10 cellular contexts compared by ENCODE assay signal in the genomic region with DNA sequence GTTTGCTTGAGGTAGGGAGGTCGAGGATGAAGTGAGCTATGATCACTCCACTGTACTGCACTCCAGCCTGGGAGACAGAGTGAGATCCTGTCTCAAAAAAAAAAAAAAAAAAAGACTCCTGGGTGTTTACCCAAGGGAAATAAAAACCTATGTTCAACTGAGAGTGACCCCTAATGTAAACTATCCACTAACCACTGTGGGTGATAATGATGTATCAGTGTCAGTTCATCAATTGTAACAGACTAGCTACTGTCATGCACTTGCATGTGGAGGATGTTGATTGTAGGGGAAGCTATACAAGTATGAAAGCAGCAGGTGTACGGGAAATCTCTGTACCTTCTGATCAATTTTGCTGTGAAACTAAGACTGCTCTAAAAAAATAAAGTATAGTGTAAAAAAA.
A peak's percentile ranks its signal among the peaks of the same experiment; 100 is the strongest.
DNase-seq lines count a peak whose midpoint lies in the region; ATAC-seq lines count a peak whose summit lies in the region.
"Had no signal": no experiment of that assay in that cellular context is flagged by ENCODE, and none has a peak within 500 bp of the region (broad histone marks: within the 10 kb centered on the region; RNA-seq: fewer than 3 reads in every experiment).

No MANE protein-coding gene starts in this region.

- DNase-seq in NCI-H748 (lab: John Stamatoyannopoulos, UW; ENCODE audit: unreplicated experiment), result peak; percentile 1
- no peak for DNase-seq in NCI-H748 treated with DMSO at 0.1 percent for 48 hours (lab: John Stamatoyannopoulos, UW)
- peak; percentile 79 for DNase-seq in NCI-H146 (lab: John Stamatoyannopoulos, UW)
- no peak for DNase-seq in DMS 273 treated with DMSO at 0.1 percent for 48 hours (lab: John Stamatoyannopoulos, UW)
- no peak for DNase-seq in NCI-H69 (lab: John Stamatoyannopoulos, UW)
- no peak for DNase-seq in kidney glomerular epithelial cell (lab: John Stamatoyannopoulos, UW)
- no peak for DNase-seq in epidermal melanocyte (ENCODE audit: insufficient read length, low spot score)
- DNase-seq: HCEC 1CT, HFFc6 had no signal

- ATAC-seq in HG02678 (IDR thresholded peaks at IDR 0.05; ENCODE audit: unreplicated experiment), result peak; percentile 63

Comparison
In these comparisons a context has a peak if more than half of its experiments do, and no peak if none do; other contexts are left out.
1. DNase-seq: peak in NCI-H748 (single experiment) and NCI-H146 (single experiment); none in NCI-H748 treated with DMSO at 0.1 percent for 48 hours (single experiment), DMS 273 treated with DMSO at 0.1 percent for 48 hours (single experiment), NCI-H69 (single experiment), kidney glomerular epithelial cell (single experiment) and epidermal melanocyte (single experiment).